ENCODE assay signal across 22 cellular contexts in the genomic region with DNA sequence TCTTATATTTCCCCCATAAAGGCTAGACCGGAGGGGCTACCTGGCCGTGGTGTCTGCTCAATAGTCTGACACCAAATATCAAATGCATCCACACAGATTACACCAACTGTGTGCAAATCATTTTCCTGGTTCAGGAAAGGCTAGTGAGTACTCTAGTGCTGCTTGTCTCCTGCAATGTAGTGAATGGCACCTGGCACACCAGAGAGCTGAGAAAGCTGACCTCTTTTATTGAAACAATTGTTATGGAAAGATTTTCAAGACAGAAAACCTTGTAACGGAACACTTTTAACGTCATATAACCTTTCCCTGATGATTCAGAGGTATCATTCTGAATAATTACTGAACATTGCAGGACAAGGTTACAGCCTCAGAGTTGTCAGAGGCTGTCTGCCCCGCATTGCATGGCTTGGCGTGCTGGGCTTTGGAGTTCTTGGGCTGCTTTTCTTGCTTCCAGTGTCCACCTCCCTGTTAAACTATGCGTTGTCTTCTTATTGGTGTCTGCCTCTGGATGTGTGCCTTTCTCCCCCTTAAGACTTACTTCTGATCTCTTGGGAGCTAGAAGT. TPM values are rescaled to one million over a fixed set of nuclear protein-coding genes. Genes with fewer than 3 reads are reported as not detected.
DNase-seq lines count a peak whose midpoint lies in the region; ATAC-seq, FAIRE-seq and TF ChIP-seq lines count a peak whose summit lies in the region.
"Had no signal": no experiment of that assay in that cellular context is flagged by ENCODE, and none has a peak within 500 bp of the region (broad histone marks: within the 10 kb centered on the region; RNA-seq: fewer than 3 reads in every experiment).

No MANE protein-coding gene starts in this region.

- ATAC-seq in activated CD8-positive, alpha-beta T cell treated with anti-CD3 and anti-CD28 coated beads, Interleukin-2, amount 10 ng/mL, durations not matched to agents 7 days and 5 days: peak; percentile 48
- no peak for ATAC-seq in HG02610 (IDR thresholded peaks at IDR 0.05; ENCODE audit: unreplicated experiment)

- no peak overlapping the region for H3K4me3 ChIP-seq in adrenal gland
- H3K4me3 ChIP-seq: BLaER1, GM23248, SK-N-MC had no signal

- peak; percentile 54 for FAIRE-seq in GM12892 (lab: Jason Lieb, UNC)
- FAIRE-seq in urothelium cell line (lab: Jason Lieb, UNC): no peak

- peak; percentile 74 for DNase-seq in activated CD8-positive, alpha-beta memory T cell treated with anti-CD3 and anti-CD28 coated beads, Interleukin-2, amount 50 U/mL, for 48 hours
- no peak for DNase-seq in activated CD8-positive, alpha-beta memory T cell treated with anti-CD3 and anti-CD28 coated beads, Interleukin-2, amount 50 U/mL, for 4 hours
- DNase-seq in GM12892 (ENCODE audit: insufficient read length) (no peak), adrenal gland (peak in 6 of 7 donors; percentile 57 to 82 (median 76)), urothelium cell line (ENCODE audit: low spot score) (no peak), DMS114 treated with DMSO at 0.1 percent for 48 hours (lab: John Stamatoyannopoulos, UW; ENCODE audit: unreplicated experiment) (no peak)
- DNase-seq in activated CD8-positive, alpha-beta T cell treated with anti-CD3 and anti-CD28 coated beads, Interleukin-2, amount 10 ng/mL, durations not matched to agents 7 days and 5 days: no peak
- DNase-seq: Caco-2, caudate nucleus, dermis blood vessel endothelial cell, DND-41, GM23248, Karpas-422, NCI-H187 treated with DMSO at 0.1 percent for 48 hours, NCI-H526 treated with DMSO at 0.1 percent for 48 hours, substantia nigra, WERI-Rb-1 had no signal

- peaks cover 28% of the 10 kb centered on the region for H3K4me1 Mint-ChIP-seq in activated CD8-positive, alpha-beta T cell treated with anti-CD3 and anti-CD28 coated beads, Interleukin-2, amount 10 ng/mL, durations not matched to agents 7 days and 5 days (ENCODE audit: low read depth)

- intact Hi-C loops in adrenal gland (cut with DNase I): loop anchor here in 1 of 2 donors (5.0 kb wide), 1 partner anchor 92 kb away; no protein-coding TSS in a partner anchor

- no peaks in the 10 kb centered on the region for H3K9me3 Mint-ChIP-seq in activated CD8-positive, alpha-beta T cell treated with anti-CD3 and anti-CD28 coated beads, Interleukin-2, amount 10 ng/mL, durations not matched to agents 7 days and 5 days (ENCODE audit: insufficient read depth)

- TF ChIP-seq POLR2A in GM12892 (IDR thresholded peaks at IDR 0.05; ENCODE audit: low read depth, low read length) (no peak), adrenal gland (IDR thresholded peaks at IDR 0.05) (peak in 1 of 2 donors; percentile 73)

- no peak overlapping the region for H3K4me3 Mint-ChIP-seq in activated CD8-positive, alpha-beta T cell treated with anti-CD3 and anti-CD28 coated beads, Interleukin-2, amount 10 ng/mL, durations not matched to agents 7 days and 5 days

- H3K9me3 ChIP-seq in adrenal gland (replicated peaks in 1 of 3): no peaks in the 10 kb centered on the region
- H3K9me3 ChIP-seq: BLaER1, Caco-2 had no signal

- peaks cover 10 to 19% of the 10 kb centered on the region in 2 donors for H3K4me1 ChIP-seq in adrenal gland (replicated peaks in 1 of 2)
- H3K4me1 ChIP-seq: Caco-2 had no signal

- no peak overlapping the region for H3K27ac Mint-ChIP-seq in activated CD8-positive, alpha-beta T cell treated with anti-CD3 and anti-CD28 coated beads, Interleukin-2, amount 10 ng/mL, durations not matched to agents 7 days and 5 days
- H3K27ac Mint-ChIP-seq: progenitor cell of endocrine pancreas had no signal

- WGBS in adrenal gland, 4 donors: 50 to 68% (median 56%) methylated on average over 7 of the region's 7 CpGs

- no peaks in the 10 kb centered on the region for H3K27me3 Mint-ChIP-seq in activated CD8-positive, alpha-beta T cell treated with anti-CD3 and anti-CD28 coated beads, Interleukin-2, amount 10 ng/mL, durations not matched to agents 7 days and 5 days (ENCODE audit: low read depth)

- peaks cover 15% of the 10 kb centered on the region for H3K36me3 Mint-ChIP-seq in activated CD8-positive, alpha-beta T cell treated with anti-CD3 and anti-CD28 coated beads, Interleukin-2, amount 10 ng/mL, durations not matched to agents 7 days and 5 days (ENCODE audit: low read depth)

- H3K36me3 ChIP-seq in adrenal gland (replicated peaks in 1 of 2): peaks cover 0 to 5% of the 10 kb centered on the region in 2 donors
- H3K36me3 ChIP-seq: BLaER1, WERI-Rb-1 had no signal

- POLR2A ChIA-PET in activated CD8-positive, alpha-beta T cell treated with anti-CD3 and anti-CD28 coated beads, Interleukin-2, amount 10 ng/mL, durations not matched to agents 7 days and 5 days (lab: Charles Lee): no interaction called here

- TF ChIP-seq CTCF in adrenal gland (IDR thresholded peaks at IDR 0.05): no peak

- H3K27me3 ChIP-seq in adrenal gland: no peaks in the 10 kb centered on the region
- H3K27me3 ChIP-seq: BLaER1 had no signal

- CTCF ChIA-PET in activated CD8-positive, alpha-beta T cell treated with anti-CD3 and anti-CD28 coated beads, Interleukin-2, amount 10 ng/mL, durations not matched to agents 7 days and 5 days (lab: Charles Lee): interaction anchor here (0.8 to 1.4 kb wide), 6 partner anchors 10 to 118 kb away, joined by 3 to 6 read pairs (median 4); no protein-coding TSS in a partner anchor

- peak overlapping the region; percentile 37 to 90 (median 63) for H3K27ac ChIP-seq in adrenal gland
- H3K27ac ChIP-seq: BLaER1, GM23248, SK-N-MC, WERI-Rb-1 had no signal

RNA-seq across cellular contexts. Expression of gene HDAC7, which starts 40.7 kb away (rescaled TPM):
- 29.1 TPM for polyA plus RNA-seq in GM12892 (2012; ENCODE audit: missing spikeins)
- 100 to 1,000 TPM; 180 to 207 TPM for total RNA-seq in activated CD8-positive, alpha-beta T cell treated with anti-CD3 and anti-CD28 coated beads, Interleukin-2, amount 10 ng/mL, durations not matched to agents 7 days and 5 days
- 100 to 1,000 TPM in 5 of 8 donors, 10 to 100 TPM in 3; 66.6 to 178 (median 147) TPM for total RNA-seq in adrenal gland
- 100 to 1,000 TPM; 110 to 184 (median 164) TPM for polyA plus RNA-seq in adrenal gland

RNA-seq across cellular contexts. Expression of gene VDR, which starts 44.4 kb away (rescaled TPM):
- polyA plus RNA-seq in GM12892 (2012; ENCODE audit: missing spikeins): 12.0 TPM
- total RNA-seq in activated CD8-positive, alpha-beta T cell treated with anti-CD3 and anti-CD28 coated beads, Interleukin-2, amount 10 ng/mL, durations not matched to agents 7 days and 5 days: 10 to 100 TPM; 13.2 to 14.5 TPM
- 10 to 100 TPM in 7 of 8 donors, 1 to 10 TPM in 1; 6.9 to 80.1 (median 19.7) TPM for total RNA-seq in adrenal gland
- polyA plus RNA-seq in adrenal gland: 10 to 100 TPM in 2 of 3 donors, 1 to 10 TPM in 1; 7.5 to 64.7 (median 15.8) TPM
- total RNA-seq: lung microvascular endothelial cell had no signal

Comparison
In these comparisons a context has a peak if more than half of its experiments do, and no peak if none do; other contexts are left out.
1. DNase-seq: peak in activated CD8-positive, alpha-beta memory T cell treated with anti-CD3 and anti-CD28 coated beads, Interleukin-2, amount 50 U/mL, for 48 hours (single experiment) and adrenal gland (6 of 7); none in activated CD8-positive, alpha-beta memory T cell treated with anti-CD3 and anti-CD28 coated beads, Interleukin-2, amount 50 U/mL, for 4 hours (single experiment), GM12892 (single experiment), activated CD8-positive, alpha-beta T cell treated with anti-CD3 and anti-CD28 coated beads, Interleukin-2, amount 10 ng/mL, durations not matched to agents 7 days and 5 days (single experiment), urothelium cell line (single experiment) and DMS114 treated with DMSO at 0.1 percent for 48 hours (single experiment).